Comparison of ENCODE assay signal across 18 cellular contexts in the genomic region with DNA sequence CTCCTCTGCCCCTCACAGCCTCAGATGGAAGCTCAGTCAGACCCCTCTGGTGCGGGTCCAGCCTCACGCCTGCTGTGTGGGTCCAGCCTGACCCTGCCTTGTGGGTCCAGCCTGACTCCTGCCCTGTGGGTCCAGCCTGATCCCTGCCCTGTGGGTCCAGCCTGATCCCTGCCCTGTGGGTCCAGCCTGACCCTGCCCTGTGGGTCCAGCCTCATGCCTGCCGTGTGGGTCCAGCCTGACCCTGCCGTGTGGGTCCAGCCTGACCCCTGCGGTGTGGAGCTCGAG.
DNase-seq lines count a peak whose midpoint lies in the region; ATAC-seq and TF ChIP-seq lines count a peak whose summit lies in the region.
"Had no signal": no experiment of that assay in that cellular context is flagged by ENCODE, and none has a peak within 500 bp of the region (broad histone marks: within the 10 kb centered on the region; RNA-seq: fewer than 3 reads in every experiment).

No MANE protein-coding gene starts in this region.

- H3K27me3 Mint-ChIP-seq in neural progenitor cell (ENCODE audit: insufficient read depth, low read depth): peaks cover 4% of the 10 kb centered on the region

- no peaks in the 10 kb centered on the region for H3K9me3 Mint-ChIP-seq in neural progenitor cell
- H3K9me3 Mint-ChIP-seq: CD8-positive, alpha-beta memory T cell had no signal

- WGBS in IMR-90 (ENCODE audit: extremely low coverage in 2 of 2, insufficient read length in 1 of 2), 2 experiments: 63% methylated on average over 2 of the region's 6 CpGs; no CpG with 5 or more reads in 1 of the 2 experiments
- 79 to 87% methylated on average over 6 of the region's 6 CpGs for WGBS in sigmoid colon, 2 donors

- no peak overlapping the region for H2BK20ac ChIP-seq in IMR-90 (ENCODE audit: low read depth, low read length)

- H4K5ac ChIP-seq in IMR-90 (ENCODE audit: low read depth, low read length): no peak overlapping the region

- H3K4me1 Mint-ChIP-seq in neural progenitor cell: peaks cover 12% of the 10 kb centered on the region
- H3K4me1 Mint-ChIP-seq: CD8-positive, alpha-beta memory T cell had no signal

- H3K23ac ChIP-seq in IMR-90 (ENCODE audit: low read depth, low read length): no peak overlapping the region

- H2AFZ ChIP-seq in IMR-90 (replicated peaks; ENCODE audit: low read length, poor library complexity) (peak overlapping the region; percentile 51), neural progenitor cell (replicated peaks) (no peak overlapping the region)

- BruUV-seq in IMR-90 (replicated peaks; lab: Mats Ljungman, UMichigan): no TSS peak

- peaks cover 47% of the 10 kb centered on the region for H3K9me3 ChIP-seq in BLaER1
- peaks cover 42% of the 10 kb centered on the region for H3K9me3 ChIP-seq in IMR-90 (ENCODE audit: control insufficient read depth, insufficient read depth, low read length)
- no peaks in the 10 kb centered on the region for H3K9me3 ChIP-seq in lower lobe of right lung
- no peaks in the 10 kb centered on the region for H3K9me3 ChIP-seq in sigmoid colon
- no peaks in the 10 kb centered on the region for H3K9me3 ChIP-seq in neural progenitor cell (ENCODE audit: low read depth)
- H3K9me3 ChIP-seq: SJCRH30 had no signal

- H2AK5ac ChIP-seq in IMR-90 (ENCODE audit: low read depth, low read length): no peak overlapping the region

- no peak overlapping the region for H2BK120ac ChIP-seq in IMR-90 (ENCODE audit: low read depth, low read length)

- no peak overlapping the region for H2BK15ac ChIP-seq in IMR-90 (ENCODE audit: low read depth, low read length)

- H3K27ac ChIP-seq in BLaER1 (peak overlapping the region; percentile 86), IMR-90 (ENCODE audit: insufficient read depth, low read length) (no peak overlapping the region), lower lobe of right lung (no peak overlapping the region), sigmoid colon (no peak overlapping the region), neural progenitor cell (no peak overlapping the region)
- H3K27ac ChIP-seq: A549, SJCRH30 had no signal

- CTCF ChIA-PET in IMR-90 (lab: Yijun Ruan, JAX): no interaction called here

- H3K9ac ChIP-seq in BLaER1: no peak overlapping the region
- H3K9ac ChIP-seq in IMR-90 (ENCODE audit: low read depth, low read length): no peak overlapping the region
- no peak overlapping the region for H3K9ac ChIP-seq in neural progenitor cell

- H3K27ac Mint-ChIP-seq in neural progenitor cell: no peak overlapping the region

- no peaks in the 10 kb centered on the region for H3K27me3 ChIP-seq in BLaER1
- no peaks in the 10 kb centered on the region for H3K27me3 ChIP-seq in IMR-90 (ENCODE audit: control insufficient read depth, insufficient read depth, low read length)
- peaks cover 47% of the 10 kb centered on the region for H3K27me3 ChIP-seq in lower lobe of right lung (ENCODE audit: low read depth)
- peaks cover 0 to 36% (median 27%) of the 10 kb centered on the region in 3 donors for H3K27me3 ChIP-seq in sigmoid colon
- no peaks in the 10 kb centered on the region for H3K27me3 ChIP-seq in neural progenitor cell

- H3K36me3 ChIP-seq in BLaER1: no peaks in the 10 kb centered on the region
- H3K36me3 ChIP-seq in IMR-90 (ENCODE audit: control insufficient read depth, insufficient read depth, low read length): no peaks in the 10 kb centered on the region
- no peaks in the 10 kb centered on the region for H3K36me3 ChIP-seq in lower lobe of right lung
- H3K36me3 ChIP-seq in sigmoid colon: no peaks in the 10 kb centered on the region
- H3K36me3 ChIP-seq in neural progenitor cell: no peaks in the 10 kb centered on the region
- H3K36me3 ChIP-seq: SJCRH30 had no signal

- H3K36me3 Mint-ChIP-seq in neural progenitor cell: no peaks in the 10 kb centered on the region
- H3K36me3 Mint-ChIP-seq: CD8-positive, alpha-beta memory T cell had no signal

- TF ChIP-seq CTCF in IMR-90 (conservative IDR thresholded peaks at IDR 0.05; ENCODE audit: low read depth, low read length) (no peak), lower lobe of right lung (IDR thresholded peaks at IDR 0.05) (no peak), sigmoid colon (IDR thresholded peaks at IDR 0.05) (no peak), neural progenitor cell (IDR thresholded peaks at IDR 0.05) (no peak)

- H2BK5ac ChIP-seq in IMR-90 (ENCODE audit: low read depth, low read length, poor library complexity, severe bottlenecking): no peak overlapping the region

- DNase-seq in IMR-90 (no peak), lower lobe of right lung (peak; percentile 20), sigmoid colon (peak; percentile 46), neural progenitor cell (ENCODE audit: low spot score) (no peak)
- no peak for DNase-seq in stimulated activated CD8-positive, alpha-beta memory T cell treated with anti-CD3 and anti-CD28 coated beads, Interleukin-4, amount 100 ng/mL, for 48 hours
- DNase-seq: CD8-positive, alpha-beta memory T cell; DMS53; KG1; MV-4-11; NCI-H187; NCI-H2107; NCI-H510A treated with DMSO at 0.1 percent for 48 hours; NCI-H82; SJCRH30 had no signal

- H3K4me1 ChIP-seq in BLaER1: peaks cover 40% of the 10 kb centered on the region
- no peaks in the 10 kb centered on the region for H3K4me1 ChIP-seq in IMR-90 (ENCODE audit: control insufficient read depth, insufficient read depth, low read length)
- H3K4me1 ChIP-seq in lower lobe of right lung: no peaks in the 10 kb centered on the region
- no peaks in the 10 kb centered on the region for H3K4me1 ChIP-seq in sigmoid colon
- H3K4me1 ChIP-seq in neural progenitor cell: no peaks in the 10 kb centered on the region
- H3K4me1 ChIP-seq: A549, SJCRH30 had no signal

- no peak for TF ChIP-seq POLR2A in IMR-90 (IDR thresholded peaks at IDR 0.05; ENCODE audit: low read depth, low read length)
- no peak for TF ChIP-seq POLR2A in sigmoid colon (IDR thresholded peaks at IDR 0.05)

- no peak overlapping the region for H3K14ac ChIP-seq in IMR-90 (replicated peaks; ENCODE audit: low read depth, low read length)

- H3K4me3 Mint-ChIP-seq in neural progenitor cell: no peak overlapping the region
- H3K4me3 Mint-ChIP-seq: CD8-positive, alpha-beta memory T cell had no signal

- H4K20me1 ChIP-seq in BLaER1 (no peaks in the 10 kb centered on the region), IMR-90 (ENCODE audit: insufficient read depth, low read length) (no peaks in the 10 kb centered on the region), neural progenitor cell (ENCODE audit: low read depth) (no peaks in the 10 kb centered on the region)

- no peak overlapping the region for H3K56ac ChIP-seq in IMR-90 (ENCODE audit: extremely low read depth, insufficient read depth, low read length)

- in situ Hi-C loops in IMR-90 (cut with MboI; ENCODE audit: low sequenced_read_pairs): no loop called here

- H3K4me2 ChIP-seq in BLaER1 (peak overlapping the region; percentile 68; the same call in 1 of the 2 replicates), IMR-90 (ENCODE audit: low read depth, low read length) (no peak overlapping the region), neural progenitor cell (no peak overlapping the region)
- H3K4me2 ChIP-seq: A549 had no signal

- intact Hi-C loops in IMR-90 (cut with micrococcal nuclease) (no loop called here), lower lobe of right lung (cut with DNase I) (no loop called here), sigmoid colon (cut with DNase I) (no loop called here)

- POLR2A ChIA-PET in IMR-90 (lab: Charles Lee; ENCODE audit: unreplicated experiment): no interaction called here

- no peaks in the 10 kb centered on the region for H3F3A ChIP-seq in neural progenitor cell (ENCODE audit: low read depth)

- H3K79me1 ChIP-seq in IMR-90 (ENCODE audit: low read depth in 1 of 2, low read length in 2 of 2): no peaks in the 10 kb centered on the region

- no peak overlapping the region for H3K4me3 ChIP-seq in BLaER1
- no peak overlapping the region for H3K4me3 ChIP-seq in IMR-90 (ENCODE audit: insufficient read depth, low read depth, low read length)
- H3K4me3 ChIP-seq in lower lobe of right lung: no peak overlapping the region
- H3K4me3 ChIP-seq in sigmoid colon: no peak overlapping the region
- no peak overlapping the region for H3K4me3 ChIP-seq in neural progenitor cell
- H3K4me3 ChIP-seq: A549, SJCRH30 had no signal

- H3K79me2 ChIP-seq in neural progenitor cell (ENCODE audit: low read depth): no peaks in the 10 kb centered on the region

- ATAC-seq in IMR-90 (ENCODE audit: low read depth) (no peak), lower lobe of right lung (no peak), HG03045 (IDR thresholded peaks at IDR 0.05; ENCODE audit: unreplicated experiment) (no peak)
- ATAC-seq: A549, HCT116 had no signal

- no peak for TF ChIP-seq EP300 in sigmoid colon (IDR thresholded peaks at IDR 0.05)

- peak overlapping the region; percentile 28 for H2AK9ac ChIP-seq in IMR-90 (replicated peaks; ENCODE audit: low read depth, low read length, poor library complexity)

- TF ChIP-seq RAD21 in IMR-90 (IDR thresholded peaks at IDR 0.05; ENCODE audit: low read length): no peak

- no peak overlapping the region for H4K8ac ChIP-seq in IMR-90 (ENCODE audit: low read depth in 2 of 2, low read length in 2 of 2)

- no peak overlapping the region for H3K4ac ChIP-seq in IMR-90 (ENCODE audit: low read depth, low read length)

- no peak overlapping the region for H3K18ac ChIP-seq in IMR-90 (ENCODE audit: low read depth, low read length)

- dilution Hi-C loops in IMR-90 (cut with HindIII; ENCODE audit: low sequenced_read_pairs, unreplicated experiment): no loop called here

- H3K9me1 ChIP-seq in IMR-90 (ENCODE audit: insufficient read depth, low read length): no peaks in the 10 kb centered on the region

- H4K91ac ChIP-seq in IMR-90 (ENCODE audit: insufficient read depth, low read depth, low read length): no peak overlapping the region

TF ChIP-seq in IMR-90, 13 proteins besides CTCF, POLR2A, EP300 and RAD21 (continues in another document):
- TF ChIP-seq RCOR1 (IDR thresholded peaks at IDR 0.05; ENCODE audit: insufficient replicate concordance, low read length) (no peak), MAFK (IDR thresholded peaks at IDR 0.05; ENCODE audit: low read depth, low read length) (no peak), MXI1 (IDR thresholded peaks at IDR 0.05; ENCODE audit: borderline replicate concordance, low read depth, low read length) (no peak), CEBPB (IDR thresholded peaks at IDR 0.05; ENCODE audit: low read depth, low read length) (no peak), RFX5 (IDR thresholded peaks at IDR 0.05; ENCODE audit: low read depth, low read length) (no peak), FOS (IDR thresholded peaks at IDR 0.05; ENCODE audit: low read depth, low read length) (no peak), MAZ (IDR thresholded peaks at IDR 0.05; ENCODE audit: borderline replicate concordance, low read depth, low read length) (no peak), NFE2L2 (IDR thresholded peaks at IDR 0.05; ENCODE audit: low read depth, low read length) (no peak)
- TF ChIP-seq, protein P1, sequence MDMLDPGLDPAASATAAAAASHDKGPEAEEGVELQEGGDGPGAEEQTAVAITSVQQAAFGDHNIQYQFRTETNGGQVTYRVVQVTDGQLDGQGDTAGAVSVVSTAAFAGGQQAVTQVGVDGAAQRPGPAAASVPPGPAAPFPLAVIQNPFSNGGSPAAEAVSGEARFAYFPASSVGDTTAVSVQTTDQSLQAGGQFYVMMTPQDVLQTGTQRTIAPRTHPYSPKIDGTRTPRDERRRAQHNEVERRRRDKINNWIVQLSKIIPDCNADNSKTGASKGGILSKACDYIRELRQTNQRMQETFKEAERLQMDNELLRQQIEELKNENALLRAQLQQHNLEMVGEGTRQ (IDR thresholded peaks at IDR 0.05; ENCODE audit: low read depth, low read length): no peak

Comparison
In these comparisons a context has a peak if more than half of its experiments do, and no peak if none do; other contexts are left out.
1. DNase-seq: peak in lower lobe of right lung (single experiment) and sigmoid colon (single experiment); none in IMR-90 (single experiment), stimulated activated CD8-positive, alpha-beta memory T cell treated with anti-CD3 and anti-CD28 coated beads, Interleukin-4, amount 100 ng/mL, for 48 hours (single experiment) and neural progenitor cell (single experiment).